ENCODE assay signal across 23 cellular contexts in the genomic region with DNA sequence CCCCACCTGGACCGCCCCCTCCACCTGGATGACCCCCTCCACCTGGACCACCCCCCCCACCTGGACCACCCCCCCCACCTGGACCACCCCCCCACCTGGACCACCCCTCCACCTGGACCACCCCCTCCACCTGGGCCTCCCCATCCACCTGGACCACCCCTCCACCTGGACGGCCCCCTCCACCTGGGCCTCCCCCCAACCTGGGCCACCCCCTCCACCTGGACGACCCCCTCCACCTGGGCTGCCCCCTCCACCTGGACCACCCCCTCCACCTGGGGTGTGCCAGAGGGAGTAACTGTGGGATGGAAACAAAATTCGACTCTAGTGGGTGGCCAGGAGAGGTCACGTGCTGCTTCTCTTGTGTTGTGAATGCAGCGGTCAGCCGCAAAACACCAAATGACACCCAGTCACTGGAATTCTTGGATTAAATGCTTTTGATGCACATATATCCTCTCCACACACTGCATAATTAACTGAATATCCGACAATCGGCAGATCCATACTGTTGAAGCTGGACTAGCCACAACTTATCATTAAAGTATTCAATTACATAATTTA.
DNase-seq lines count a peak whose midpoint lies in the region; ATAC-seq, FAIRE-seq and TF ChIP-seq lines count a peak whose summit lies in the region.
"Had no signal": no experiment of that assay in that cellular context is flagged by ENCODE, and none has a peak within 500 bp of the region (broad histone marks: within the 10 kb centered on the region; RNA-seq: fewer than 3 reads in every experiment).

No MANE protein-coding gene starts in this region.

- ATAC-seq in GM19324 (IDR thresholded peaks at IDR 0.05; ENCODE audit: low FRiP score, unreplicated experiment), result no peak
- no peak for ATAC-seq in HG03354 (IDR thresholded peaks at IDR 0.05; ENCODE audit: poor library complexity, severe bottlenecking, unreplicated experiment)
- ATAC-seq: GM12878, GM23338 had no signal

- H3K4me3 ChIP-seq in A673 (ENCODE audit: low read depth, low read length, poor library complexity, severe bottlenecking) (no peak overlapping the region), H7 (ENCODE audit: insufficient read depth, low read depth, low read length) (no peak overlapping the region), kidney (ENCODE audit: low read length in 2 of 2) (no peak overlapping the region), spleen (no peak overlapping the region)
- H3K4me3 ChIP-seq: GM12878, GM23338, PC-9, SJSA1 had no signal

- FAIRE-seq in kidney (lab: Jason Lieb, UNC), result no peak
- FAIRE-seq: GM12878 had no signal

- TF ChIP-seq POLR2A in spleen (IDR thresholded peaks at IDR 0.05), result no peak

- H3K9me3 ChIP-seq in A673 (ENCODE audit: low read depth, low read length, poor library complexity, severe bottlenecking) (peaks cover 15% of the 10 kb centered on the region), kidney (ENCODE audit: control insufficient read depth in 1 of 2, low read length in 2 of 2) (no peaks in the 10 kb centered on the region), spleen (no peaks in the 10 kb centered on the region)

- H3K4me1 ChIP-seq in A673 (ENCODE audit: insufficient read depth, low read length, poor library complexity, severe bottlenecking) (no peaks in the 10 kb centered on the region), kidney (ENCODE audit: control insufficient read depth in 1 of 2, insufficient read depth in 1 of 2, low read depth in 1 of 2, low read length in 2 of 2) (no peaks in the 10 kb centered on the region), spleen (no peaks in the 10 kb centered on the region)
- H3K4me1 ChIP-seq: SJSA1 had no signal

- POLR2A ChIA-PET in A673 (lab: Charles Lee; ENCODE audit: low non-redundant PET), result no interaction called here

- H3K27ac ChIP-seq in A673 (ENCODE audit: low read depth, low read length, poor library complexity, severe bottlenecking) (no peak overlapping the region), kidney (ENCODE audit: low read depth in 2 of 2, low read length in 2 of 2) (no peak overlapping the region), spleen (no peak overlapping the region)
- H3K27ac ChIP-seq: PC-9, RWPE1, SJSA1 had no signal

- CTCF ChIA-PET in A673 (lab: Charles Lee), result no interaction called here

- DNase-seq in A673 (ENCODE audit: low spot score) (peak; percentile 10), H7 (peak; percentile 59), kidney (peak; percentile 75), spleen (peak; percentile 62), UCSD-AML1 (lab: John Stamatoyannopoulos, UW; ENCODE audit: unreplicated experiment) (no peak)
- DNase-seq: CD4-positive, alpha-beta T cell; COR-L47; DND-41; HCEC 1CT; IMR-90; MV-4-11; NCI-H1105 treated with DMSO at 0.1 percent for 48 hours; NCI-H2029 treated with DMSO at 0.1 percent for 48 hours; NCI-H226; NCI-H510A treated with DMSO at 0.1 percent for 48 hours; NCI-H748 treated with DMSO at 0.1 percent for 48 hours; PC-9 had no signal

- no peak overlapping the region for H3K9ac ChIP-seq in kidney (ENCODE audit: low read length in 2 of 2)

- TF ChIP-seq CTCF in A673 (conservative IDR thresholded peaks at IDR 0.05; ENCODE audit: low read depth, low read length) (no peak), kidney (IDR thresholded peaks at IDR 0.05; ENCODE audit: borderline replicate concordance, extremely low read depth, insufficient read depth) (no peak), spleen (IDR thresholded peaks at IDR 0.05 in 8 of 11, conservative IDR thresholded peaks at IDR 0.05 in 3 of 11) (no peak)

- H3K27me3 ChIP-seq in A673 (replicated peaks; ENCODE audit: insufficient read depth, low read depth, low read length, poor library complexity) (no peaks in the 10 kb centered on the region), H7 (ENCODE audit: control insufficient read depth, insufficient read depth, low read length) (no peaks in the 10 kb centered on the region), spleen (replicated peaks in 1 of 7) (peaks cover 0 to 17% (median 0%) of the 10 kb centered on the region in 7 donors)
- H3K27me3 ChIP-seq: SJSA1 had no signal

- H3K36me3 ChIP-seq in A673 (ENCODE audit: insufficient read depth, low read length, poor library complexity, severe bottlenecking) (no peaks in the 10 kb centered on the region), H7 (replicated peaks; ENCODE audit: control insufficient read depth, insufficient read depth, low read length) (no peaks in the 10 kb centered on the region), kidney (ENCODE audit: control insufficient read depth in 1 of 2, insufficient read depth in 2 of 2, low read length in 2 of 2) (no peaks in the 10 kb centered on the region), spleen (no peaks in the 10 kb centered on the region)
- H3K36me3 ChIP-seq: SJSA1 had no signal

- no TSS peak for BruUV-seq in A673 (replicated peaks; lab: Mats Ljungman, UMichigan)

- intact Hi-C loops in A673 (cut with micrococcal nuclease; ENCODE audit: unreplicated experiment) (no loop called here), kidney (cut with DNase I) (no loop called here), spleen (cut with DNase I; ENCODE audit: low total_unique reads) (no loop called here)

- WGBS in spleen, 5 donors, result 92 to 100% (median 95%) methylated on average over 6 to 9 of the region's 9 CpGs
